Comparison of ENCODE assay signal across 24 cellular contexts in the genomic region with DNA sequence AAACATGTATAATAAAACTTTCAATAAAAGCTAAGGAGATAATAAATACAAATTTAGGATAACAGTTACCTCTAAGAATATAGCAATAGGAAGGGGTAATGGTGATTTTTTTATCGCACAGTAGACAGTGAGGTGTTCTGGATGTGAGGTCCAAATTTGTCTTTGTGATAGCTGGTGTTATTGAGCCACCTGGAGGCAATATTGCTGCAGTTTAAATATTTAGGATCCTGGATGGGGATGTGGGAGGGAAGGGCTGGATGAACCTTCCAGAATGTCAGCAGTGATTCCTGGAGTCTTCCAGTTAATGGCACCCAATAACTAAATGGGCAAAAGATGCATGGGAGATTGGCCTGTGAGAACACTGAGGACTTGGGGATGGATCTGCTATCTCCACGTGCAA. TPM values are rescaled to one million over a fixed set of nuclear protein-coding genes. Genes with fewer than 3 reads are reported as not detected.
DNase-seq lines count a peak whose midpoint lies in the region; ATAC-seq, FAIRE-seq and TF ChIP-seq lines count a peak whose summit lies in the region.
"Had no signal": no experiment of that assay in that cellular context is flagged by ENCODE, and none has a peak within 500 bp of the region (broad histone marks: within the 10 kb centered on the region; RNA-seq: fewer than 3 reads in every experiment).

No MANE protein-coding gene starts in this region.

- ATAC-seq in HepG2 = no peak
- no peak for ATAC-seq in right lobe of liver
- peak; percentile 42; the same call in 2 of the 3 replicates for ATAC-seq in RWPE2 (ENCODE audit: low read depth)

- no peaks in the 10 kb centered on the region for H4K20me1 ChIP-seq in HepG2 (ENCODE audit: insufficient read depth, low read length)
- H4K20me1 ChIP-seq: BLaER1 had no signal

- H3K4me3 ChIP-seq in HepG2 (replicated peaks in 1 of 3; ENCODE audit: insufficient read depth in 1 of 3, low read depth in 2 of 3, low read length in 3 of 3) (no peak overlapping the region), right lobe of liver (no peak overlapping the region), RWPE2 (ENCODE audit: severe bottlenecking) (no peak overlapping the region)
- H3K4me3 ChIP-seq: BLaER1 had no signal

- POLR2A ChIA-PET in HepG2 (lab: Yijun Ruan, JAX) = no interaction called here

- no peak overlapping the region for H3K4me2 ChIP-seq in HepG2 (ENCODE audit: low read depth, low read length)

- intact Hi-C loops in HepG2 (cut with micrococcal nuclease; ENCODE audit: unreplicated experiment) (loop anchor here (1.0 kb wide), 1 partner anchor 41 kb away; no protein-coding TSS in a partner anchor), right lobe of liver (cut with DNase I) (no loop called here)

- no peak for TF ChIP-seq RAD21 in HepG2 (CRISPR knock-in tag; IDR thresholded peaks at IDR 0.05)

- no TSS peak for BruUV-seq in HepG2 (replicated peaks; lab: Mats Ljungman, UMichigan)

- H3K36me3 ChIP-seq in HepG2 (replicated peaks in 1 of 2; ENCODE audit: control insufficient read depth in 1 of 2, insufficient read depth in 2 of 2, low read length in 2 of 2) = no peaks in the 10 kb centered on the region
- H3K36me3 ChIP-seq in right lobe of liver = no peaks in the 10 kb centered on the region
- H3K36me3 ChIP-seq in RWPE2 (ENCODE audit: low read depth) = no peaks in the 10 kb centered on the region
- H3K36me3 ChIP-seq: BLaER1 had no signal

- FAIRE-seq in HepG2 (lab: Jason Lieb, UNC) (no peak), urothelium cell line (lab: Jason Lieb, UNC) (peak; percentile 48)

- H2AFZ ChIP-seq in HepG2 (ENCODE audit: low read length) = no peak overlapping the region

- H3K27ac ChIP-seq in HepG2 (ENCODE audit: extremely low read length, insufficient read depth, low read length) (no peak overlapping the region), right lobe of liver (no peak overlapping the region), RWPE2 (ENCODE audit: poor library complexity, severe bottlenecking) (no peak overlapping the region)
- H3K27ac ChIP-seq: BLaER1, HL-60 had no signal

- H3K9ac ChIP-seq in HepG2 (ENCODE audit: insufficient read depth, low read depth, low read length) = no peak overlapping the region
- H3K9ac ChIP-seq: BLaER1 had no signal

- H3K9me3 ChIP-seq in HepG2 (ENCODE audit: low read length) (no peaks in the 10 kb centered on the region), right lobe of liver (no peaks in the 10 kb centered on the region), RWPE2 (ENCODE audit: severe bottlenecking) (no peaks in the 10 kb centered on the region)

- H3K4me1 ChIP-seq in HepG2 (ENCODE audit: insufficient read depth, low read length) (peaks cover 8% of the 10 kb centered on the region), right lobe of liver (no peaks in the 10 kb centered on the region), RWPE2 (ENCODE audit: insufficient read depth, poor library complexity, severe bottlenecking) (no peaks in the 10 kb centered on the region)

- in situ Hi-C loops in HepG2 (cut with HindIII; ENCODE audit: extremely low pct_ligation_motif_present, low pct_unique_long_range_greater_than_20kb) = no loop called here

- H3K27me3 ChIP-seq in HepG2 (ENCODE audit: control insufficient read depth in 1 of 2, insufficient read depth in 2 of 2, low read length in 2 of 2) = peaks cover 0 to 3% of the 10 kb centered on the region in 2 experiments; a peak in 3 of 5 replicates
- peaks cover 0 to 6% of the 10 kb centered on the region in 2 donors for H3K27me3 ChIP-seq in right lobe of liver
- H3K27me3 ChIP-seq in RWPE2 (ENCODE audit: insufficient read depth, poor library complexity, severe bottlenecking) = peaks cover 12% of the 10 kb centered on the region
- H3K27me3 ChIP-seq: BLaER1 had no signal

- 16% methylated on average over 2 of the region's 2 CpGs for WGBS in HepG2 (ENCODE audit: low lambda C conversion rate)
- WGBS in right lobe of liver (ENCODE audit: insufficient coverage, low coverage, low lambda C conversion rate, missing lambda C conversion rate) = 45% methylated on average over 2 of the region's 2 CpGs

- no peak for TF ChIP-seq EP300 in HepG2 (IDR thresholded peaks at IDR 0.05; ENCODE audit: low read depth in 2 of 2, low read length in 2 of 2)
- no peak for TF ChIP-seq EP300 in HepG2 (CRISPR knock-in tag; IDR thresholded peaks at IDR 0.05; ENCODE audit: borderline replicate concordance)

- H3K79me2 ChIP-seq in HepG2 (ENCODE audit: insufficient read depth, low read length) = no peaks in the 10 kb centered on the region

- TF ChIP-seq CTCF in HepG2 (CRISPR knock-in tag; IDR thresholded peaks at IDR 0.05) (peak; percentile 55), right lobe of liver (IDR thresholded peaks at IDR 0.05) (no peak), RWPE2 (IDR thresholded peaks at IDR 0.05; ENCODE audit: poor library complexity, severe bottlenecking) (peak; percentile 32)

- no peak for DNase-seq in HepG2 (ENCODE audit: low spot score)
- no peak for DNase-seq in right lobe of liver
- peak; percentile 27 for DNase-seq in M059J (ENCODE audit: low read depth)
- DNase-seq in RWPE2 (ENCODE audit: low spot score) = no peak
- no peak for DNase-seq in urothelium cell line (ENCODE audit: low spot score)
- DNase-seq in DMS79 treated with DMSO at 0.1 percent for 48 hours (lab: John Stamatoyannopoulos, UW) = no peak
- no peak for DNase-seq in hypothalamus (lab: John Stamatoyannopoulos, UW)
- no peak for DNase-seq in C1 segment of cervical spinal cord (lab: John Stamatoyannopoulos, UW)
- DNase-seq: 8988T; CD4-positive, CD25-positive, alpha-beta regulatory T cell; CD8-positive, alpha-beta memory T cell; COR-L47; DMS153; DMS79; GF-D8; GOT3; H7; IMR-90; KBM-7 had no signal

- TF ChIP-seq POLR2A in HepG2 (IDR thresholded peaks at IDR 0.05; ENCODE audit: insufficient read depth in 1 of 2, low read depth in 2 of 2, low read length in 2 of 2) = no peak
- no peak for TF ChIP-seq POLR2A in right lobe of liver (IDR thresholded peaks at IDR 0.05)

- CTCF ChIA-PET in HepG2 (lab: Yijun Ruan, JAX; ENCODE audit: low intra/inter-chr PET ratio, low total read pairs) = no interaction called here

RNA-seq across cellular contexts. Expression of gene DEFB123, which starts 13.9 kb away (rescaled TPM):
- total RNA-seq in HepG2 (2016; rRNA removed; fragmentation: Illumina TruSeq; extraction: Trizol) = not detected in 2 replicates
- total RNA-seq in HepG2 (2016; cell fraction: cytosol; rRNA removed; fragmentation: Illumina TruSeq; extraction: Trizol; ENCODE audit: low read depth) = not detected in 2 replicates
- total RNA-seq in HepG2 (2016; cell fraction: insoluble cytoplasmic fraction; rRNA removed; fragmentation: Illumina TruSeq; extraction: Trizol) = not detected in 2 replicates
- total RNA-seq in HepG2 (2016; cell fraction: membrane; rRNA removed; fragmentation: Illumina TruSeq; extraction: Trizol) = not detected in 2 replicates
- total RNA-seq in HepG2 (2016; cell fraction: nucleus; rRNA removed; fragmentation: Illumina TruSeq; extraction: Trizol) = not detected in 2 replicates
- not detected in 2 replicates for polyA plus RNA-seq in HepG2 (2011; rRNA removed)
- polyA plus RNA-seq in HepG2 (2011; cell fraction: cytosol; rRNA removed) = not detected in 2 replicates
- not detected in 2 replicates for polyA plus RNA-seq in HepG2 (2011; cell fraction: nucleus; rRNA removed)
- polyA plus RNA-seq in HepG2 (2012) = not detected in 2 replicates
- polyA plus RNA-seq in HepG2 (2016; cell fraction: cytosol; fragmentation: Illumina TruSeq; extraction: Trizol; ENCODE audit: low read depth) = not detected in 2 replicates
- not detected in 2 replicates for polyA plus RNA-seq in HepG2 (2016; cell fraction: insoluble cytoplasmic fraction; fragmentation: Illumina TruSeq; extraction: Trizol; ENCODE audit: low read depth)
- not detected in 2 replicates for polyA plus RNA-seq in HepG2 (2016; cell fraction: membrane; fragmentation: Illumina TruSeq; extraction: Trizol; ENCODE audit: low read depth)
- polyA plus RNA-seq in HepG2 (2016; cell fraction: nucleus; fragmentation: Illumina TruSeq; extraction: Trizol; ENCODE audit: insufficient read depth, low read depth) = not detected in 2 replicates
- polyA minus RNA-seq in HepG2 (2011; rRNA and poly(A)+ RNA removed; ENCODE audit: low replicate concordance) = not detected in 2 replicates
- not detected in 2 replicates for polyA minus RNA-seq in HepG2 (2011; cell fraction: cytosol; rRNA and poly(A)+ RNA removed)
- not detected in 2 replicates for polyA minus RNA-seq in HepG2 (2011; cell fraction: nucleus; rRNA and poly(A)+ RNA removed)
- total RNA-seq in right lobe of liver = not detected
- total RNA-seq in M059J (2014; rRNA removed; shearing (Covaris generic)) = not detected in 2 replicates
- total RNA-seq: A673; CD4-positive, CD25-positive, alpha-beta regulatory T cell; CD8-positive, alpha-beta memory T cell; H7; HT1080; IMR-90 had no signal
- polyA plus RNA-seq: AG04450; CD4-positive, CD25-positive, alpha-beta regulatory T cell; CD8-positive, alpha-beta memory T cell; IMR-90 had no signal

RNA-seq across cellular contexts. Expression of gene DEFB124, which starts 20.6 kb away (rescaled TPM):
- total RNA-seq in HepG2 (2016; rRNA removed; fragmentation: Illumina TruSeq; extraction: Trizol) = not detected in 2 replicates
- total RNA-seq in HepG2 (2016; cell fraction: cytosol; rRNA removed; fragmentation: Illumina TruSeq; extraction: Trizol; ENCODE audit: low read depth) = not detected in 2 replicates
- total RNA-seq in HepG2 (2016; cell fraction: insoluble cytoplasmic fraction; rRNA removed; fragmentation: Illumina TruSeq; extraction: Trizol) = not detected in 2 replicates
- total RNA-seq in HepG2 (2016; cell fraction: membrane; rRNA removed; fragmentation: Illumina TruSeq; extraction: Trizol) = not detected in 2 replicates
- not detected in 2 replicates for total RNA-seq in HepG2 (2016; cell fraction: nucleus; rRNA removed; fragmentation: Illumina TruSeq; extraction: Trizol)
- not detected in 2 replicates for polyA plus RNA-seq in HepG2 (2011; rRNA removed)
- not detected in 2 replicates for polyA plus RNA-seq in HepG2 (2011; cell fraction: cytosol; rRNA removed)
- not detected in 2 replicates for polyA plus RNA-seq in HepG2 (2011; cell fraction: nucleus; rRNA removed)
- polyA plus RNA-seq in HepG2 (2012) = not detected in 2 replicates
- not detected in 2 replicates for polyA plus RNA-seq in HepG2 (2016; cell fraction: cytosol; fragmentation: Illumina TruSeq; extraction: Trizol; ENCODE audit: low read depth)
- not detected in 2 replicates for polyA plus RNA-seq in HepG2 (2016; cell fraction: insoluble cytoplasmic fraction; fragmentation: Illumina TruSeq; extraction: Trizol; ENCODE audit: low read depth)
- polyA plus RNA-seq in HepG2 (2016; cell fraction: membrane; fragmentation: Illumina TruSeq; extraction: Trizol; ENCODE audit: low read depth) = not detected in 2 replicates
- polyA plus RNA-seq in HepG2 (2016; cell fraction: nucleus; fragmentation: Illumina TruSeq; extraction: Trizol; ENCODE audit: insufficient read depth, low read depth) = not detected in 2 replicates
- polyA minus RNA-seq in HepG2 (2011; rRNA and poly(A)+ RNA removed; ENCODE audit: low replicate concordance) = not detected in 2 replicates
- not detected in 2 replicates for polyA minus RNA-seq in HepG2 (2011; cell fraction: cytosol; rRNA and poly(A)+ RNA removed)
- polyA minus RNA-seq in HepG2 (2011; cell fraction: nucleus; rRNA and poly(A)+ RNA removed) = not detected in 2 replicates
- total RNA-seq in right lobe of liver = not detected
- not detected in 2 replicates for total RNA-seq in M059J (2014; rRNA removed; shearing (Covaris generic))
- total RNA-seq: A673; CD4-positive, CD25-positive, alpha-beta regulatory T cell; CD8-positive, alpha-beta memory T cell; H7; HT1080; IMR-90 had no signal
- polyA plus RNA-seq: AG04450; CD4-positive, CD25-positive, alpha-beta regulatory T cell; CD8-positive, alpha-beta memory T cell; IMR-90 had no signal

RNA-seq across cellular contexts. Expression of gene REM1, which starts 20.7 kb away (rescaled TPM):
- total RNA-seq in HepG2 (2016; rRNA removed; fragmentation: Illumina TruSeq; extraction: Trizol) (not detected in 2 replicates), right lobe of liver (1 to 10 TPM in 1 of 6 experiments, under 1 TPM in 4, not detected in 1; 0.12 to 1.0 (median 0.20) TPM)
- total RNA-seq in HepG2 (2016; cell fraction: cytosol; rRNA removed; fragmentation: Illumina TruSeq; extraction: Trizol; ENCODE audit: low read depth) = not detected in 2 replicates
- not detected in 2 replicates for total RNA-seq in HepG2 (2016; cell fraction: insoluble cytoplasmic fraction; rRNA removed; fragmentation: Illumina TruSeq; extraction: Trizol)
- total RNA-seq in HepG2 (2016; cell fraction: membrane; rRNA removed; fragmentation: Illumina TruSeq; extraction: Trizol) = not detected in 2 replicates
- total RNA-seq in HepG2 (2016; cell fraction: nucleus; rRNA removed; fragmentation: Illumina TruSeq; extraction: Trizol) = not detected in 2 replicates
- polyA plus RNA-seq in HepG2 (2011; rRNA removed) = not detected in 2 replicates
- not detected in 2 replicates for polyA plus RNA-seq in HepG2 (2011; cell fraction: cytosol; rRNA removed)
- polyA plus RNA-seq in HepG2 (2011; cell fraction: nucleus; rRNA removed) = not detected in 2 replicates
- not detected in 2 replicates for polyA plus RNA-seq in HepG2 (2012)
- polyA plus RNA-seq in HepG2 (2016; cell fraction: cytosol; fragmentation: Illumina TruSeq; extraction: Trizol; ENCODE audit: low read depth) = not detected in 2 replicates
- polyA plus RNA-seq in HepG2 (2016; cell fraction: insoluble cytoplasmic fraction; fragmentation: Illumina TruSeq; extraction: Trizol; ENCODE audit: low read depth) = not detected in 2 replicates
- polyA plus RNA-seq in HepG2 (2016; cell fraction: membrane; fragmentation: Illumina TruSeq; extraction: Trizol; ENCODE audit: low read depth) = not detected in 2 replicates
- polyA plus RNA-seq in HepG2 (2016; cell fraction: nucleus; fragmentation: Illumina TruSeq; extraction: Trizol; ENCODE audit: insufficient read depth, low read depth) = not detected in 2 replicates
- polyA minus RNA-seq in HepG2 (2011; rRNA and poly(A)+ RNA removed; ENCODE audit: low replicate concordance) = not detected in 2 replicates
- not detected in 2 replicates for polyA minus RNA-seq in HepG2 (2011; cell fraction: cytosol; rRNA and poly(A)+ RNA removed)
- not detected in 2 replicates for polyA minus RNA-seq in HepG2 (2011; cell fraction: nucleus; rRNA and poly(A)+ RNA removed)
- total RNA-seq in M059J (2014; rRNA removed; shearing (Covaris generic)) = not detected in 2 replicates
- total RNA-seq: A673; CD4-positive, CD25-positive, alpha-beta regulatory T cell; CD8-positive, alpha-beta memory T cell; H7; HT1080; IMR-90 had no signal
- polyA plus RNA-seq: AG04450; CD4-positive, CD25-positive, alpha-beta regulatory T cell; CD8-positive, alpha-beta memory T cell; IMR-90 had no signal

RNA-seq across cellular contexts. Expression of gene DEFB121, which starts 48.4 kb away (rescaled TPM):
- total RNA-seq in HepG2 (2016; rRNA removed; fragmentation: Illumina TruSeq; extraction: Trizol) (not detected in 2 replicates), right lobe of liver (not detected)
- total RNA-seq in HepG2 (2016; cell fraction: cytosol; rRNA removed; fragmentation: Illumina TruSeq; extraction: Trizol; ENCODE audit: low read depth) = not detected in 2 replicates
- not detected in 2 replicates for total RNA-seq in HepG2 (2016; cell fraction: insoluble cytoplasmic fraction; rRNA removed; fragmentation: Illumina TruSeq; extraction: Trizol)
- total RNA-seq in HepG2 (2016; cell fraction: membrane; rRNA removed; fragmentation: Illumina TruSeq; extraction: Trizol) = not detected in 2 replicates
- total RNA-seq in HepG2 (2016; cell fraction: nucleus; rRNA removed; fragmentation: Illumina TruSeq; extraction: Trizol) = not detected in 2 replicates
- polyA plus RNA-seq in HepG2 (2011; rRNA removed) = not detected in 2 replicates
- not detected in 2 replicates for polyA plus RNA-seq in HepG2 (2011; cell fraction: cytosol; rRNA removed)
- not detected in 2 replicates for polyA plus RNA-seq in HepG2 (2011; cell fraction: nucleus; rRNA removed)
- polyA plus RNA-seq in HepG2 (2012) = not detected in 2 replicates
- not detected in 2 replicates for polyA plus RNA-seq in HepG2 (2016; cell fraction: cytosol; fragmentation: Illumina TruSeq; extraction: Trizol; ENCODE audit: low read depth)
- not detected in 2 replicates for polyA plus RNA-seq in HepG2 (2016; cell fraction: insoluble cytoplasmic fraction; fragmentation: Illumina TruSeq; extraction: Trizol; ENCODE audit: low read depth)
- polyA plus RNA-seq in HepG2 (2016; cell fraction: membrane; fragmentation: Illumina TruSeq; extraction: Trizol; ENCODE audit: low read depth) = not detected in 2 replicates
- polyA plus RNA-seq in HepG2 (2016; cell fraction: nucleus; fragmentation: Illumina TruSeq; extraction: Trizol; ENCODE audit: insufficient read depth, low read depth) = not detected in 2 replicates
- not detected in 2 replicates for polyA minus RNA-seq in HepG2 (2011; rRNA and poly(A)+ RNA removed; ENCODE audit: low replicate concordance)
- not detected in 2 replicates for polyA minus RNA-seq in HepG2 (2011; cell fraction: cytosol; rRNA and poly(A)+ RNA removed)
- polyA minus RNA-seq in HepG2 (2011; cell fraction: nucleus; rRNA and poly(A)+ RNA removed) = not detected in 2 replicates
- total RNA-seq in M059J (2014; rRNA removed; shearing (Covaris generic)) = not detected in 2 replicates
- total RNA-seq: A673; CD4-positive, CD25-positive, alpha-beta regulatory T cell; CD8-positive, alpha-beta memory T cell; H7; HT1080; IMR-90 had no signal
- polyA plus RNA-seq: AG04450; CD4-positive, CD25-positive, alpha-beta regulatory T cell; CD8-positive, alpha-beta memory T cell; IMR-90 had no signal

RNA-seq across cellular contexts. Expression of gene HM13, which starts 59.9 kb away (rescaled TPM):
- 68.4 and 118 TPM in 2 replicates for total RNA-seq in HepG2 (2016; rRNA removed; fragmentation: Illumina TruSeq; extraction: Trizol)
- 46.8 and 55.9 TPM in 2 replicates for total RNA-seq in HepG2 (2016; cell fraction: cytosol; rRNA removed; fragmentation: Illumina TruSeq; extraction: Trizol; ENCODE audit: low read depth)
- total RNA-seq in HepG2 (2016; cell fraction: insoluble cytoplasmic fraction; rRNA removed; fragmentation: Illumina TruSeq; extraction: Trizol) = 71.4 and 118 TPM in 2 replicates
- 73.9 and 80.7 TPM in 2 replicates for total RNA-seq in HepG2 (2016; cell fraction: membrane; rRNA removed; fragmentation: Illumina TruSeq; extraction: Trizol)
- 165 and 184 TPM in 2 replicates for total RNA-seq in HepG2 (2016; cell fraction: nucleus; rRNA removed; fragmentation: Illumina TruSeq; extraction: Trizol)
- polyA plus RNA-seq in HepG2 (2011; rRNA removed) = 243 and 287 TPM in 2 replicates
- polyA plus RNA-seq in HepG2 (2011; cell fraction: cytosol; rRNA removed) = 198 and 200 TPM in 2 replicates
- polyA plus RNA-seq in HepG2 (2011; cell fraction: nucleus; rRNA removed) = 203 and 206 TPM in 2 replicates
- polyA plus RNA-seq in HepG2 (2012) = 156 and 233 TPM in 2 replicates
- polyA plus RNA-seq in HepG2 (2016; cell fraction: cytosol; fragmentation: Illumina TruSeq; extraction: Trizol; ENCODE audit: low read depth) = 90.6 and 110 TPM in 2 replicates
- polyA plus RNA-seq in HepG2 (2016; cell fraction: insoluble cytoplasmic fraction; fragmentation: Illumina TruSeq; extraction: Trizol; ENCODE audit: low read depth) = 129 and 148 TPM in 2 replicates
- polyA plus RNA-seq in HepG2 (2016; cell fraction: membrane; fragmentation: Illumina TruSeq; extraction: Trizol; ENCODE audit: low read depth) = 108 and 120 TPM in 2 replicates
- polyA plus RNA-seq in HepG2 (2016; cell fraction: nucleus; fragmentation: Illumina TruSeq; extraction: Trizol; ENCODE audit: insufficient read depth, low read depth) = 374 and 382 TPM in 2 replicates
- polyA minus RNA-seq in HepG2 (2011; rRNA and poly(A)+ RNA removed; ENCODE audit: low replicate concordance) = 365 and 413 TPM in 2 replicates
- 123 and 142 TPM in 2 replicates for polyA minus RNA-seq in HepG2 (2011; cell fraction: cytosol; rRNA and poly(A)+ RNA removed)
- polyA minus RNA-seq in HepG2 (2011; cell fraction: nucleus; rRNA and poly(A)+ RNA removed) = 195 and 210 TPM in 2 replicates
- total RNA-seq in right lobe of liver = 100 to 1,000 TPM in 5 of 6 experiments, 10 to 100 TPM in 1; 78.1 to 141 (median 114) TPM
- total RNA-seq in M059J (2014; rRNA removed; shearing (Covaris generic)) = 244 and 248 TPM in 2 replicates

Comparison
In these comparisons a context has a peak if more than half of its experiments do, and no peak if none do; other contexts are left out.
1. CTCF ChIP-seq: peak in HepG2 (single experiment) and RWPE2 (single experiment); none in right lobe of liver (0 of 4).